28 cellular contexts compared by ENCODE assay signal in genomic region chr16:19751478-19751877, GRCh38. TPM values are rescaled to one million over a fixed set of nuclear protein-coding genes. Genes with fewer than 3 reads are reported as not detected.
DNase-seq lines count a peak whose midpoint lies in the region; ATAC-seq and TF ChIP-seq lines count a peak whose summit lies in the region.
"Had no signal": no experiment of that assay in that cellular context is flagged by ENCODE, and none has a peak within 500 bp of the region (broad histone marks: within the 10 kb centered on the region; RNA-seq: fewer than 3 reads in every experiment).

No MANE protein-coding gene starts in this region.

- H3K9me3 ChIP-seq in heart left ventricle (no peaks in the 10 kb centered on the region), body of pancreas (no peaks in the 10 kb centered on the region)
- H3K9me3 ChIP-seq: A549; BLaER1 treated with 17β-estradiol and CSF1 and Interleukin-3, amounts not matched to agents 10 nM and 100 nM had no signal

- H3K27ac Mint-ChIP-seq in nephron (peak overlapping the region; percentile 92 to 93 (median 93)), type B pancreatic cell (peak overlapping the region; percentile 64)
- H3K27ac Mint-ChIP-seq: CD4-positive, alpha-beta T cell; IgD-negative memory B cell had no signal

- H3K4me3 ChIP-seq in heart left ventricle (no peak overlapping the region), body of pancreas (no peak overlapping the region)
- H3K4me3 ChIP-seq: A549; BLaER1 treated with 17β-estradiol and CSF1 and Interleukin-3, amounts not matched to agents 10 nM and 100 nM had no signal

- peak overlapping the region in 1 of 3 experiments; percentile 42 for H3K4me3 Mint-ChIP-seq in nephron
- no peak overlapping the region for H3K4me3 Mint-ChIP-seq in type B pancreatic cell
- H3K4me3 Mint-ChIP-seq: CD4-positive, alpha-beta T cell had no signal

- intact Hi-C loops in heart left ventricle (cut with DNase I) (loop anchor here in 6 of 10 donors (5.0 to 10.0 kb wide), 6 partner anchors 34 to 133 kb away; partner anchors contain the start of genes IQCK (in 2 of the 6), KNOP1 (in 2 of the 6) and GPRC5B (in 1 of the 6)), left cardiac atrium (cut with DNase I) (no loop called here), body of pancreas (cut with DNase I) (no loop called here)

- ATAC-seq in heart left ventricle (no peak), left cardiac atrium (no peak), body of pancreas (no peak)
- ATAC-seq: A549, Panc1 had no signal

- TF ChIP-seq CTCF in heart left ventricle (IDR thresholded peaks at IDR 0.05) (no peak), body of pancreas (IDR thresholded peaks at IDR 0.05) (no peak), nephron (IDR thresholded peaks at IDR 0.05; ENCODE audit: unreplicated experiment in 3 of 3) (no peak), type B pancreatic cell (conservative IDR thresholded peaks at IDR 0.05) (no peak)

- H3K36me3 ChIP-seq in heart left ventricle (no peaks in the 10 kb centered on the region), body of pancreas (replicated peaks in 1 of 2; ENCODE audit: insufficient read depth in 1 of 2, low read depth in 2 of 2) (no peaks in the 10 kb centered on the region)
- H3K36me3 ChIP-seq: BLaER1 treated with 17β-estradiol and CSF1 and Interleukin-3, amounts not matched to agents 10 nM and 100 nM had no signal

- H3K4me1 Mint-ChIP-seq in nephron (peaks cover 69% of the 10 kb centered on the region), type B pancreatic cell (ENCODE audit: unreplicated experiment) (peaks cover 33% of the 10 kb centered on the region)
- H3K4me1 Mint-ChIP-seq: IgD-negative memory B cell had no signal

- peaks cover 0 to 83% (median 43%) of the 10 kb centered on the region in 12 donors for H3K4me1 ChIP-seq in heart left ventricle
- H3K4me1 ChIP-seq in body of pancreas = peaks cover 60% of the 10 kb centered on the region

- DNase-seq in heart left ventricle = no peak
- DNase-seq in left cardiac atrium = no peak
- no peak for DNase-seq in body of pancreas
- DNase-seq in type B pancreatic cell (ENCODE audit: extremely low spot score, unreplicated experiment) = no peak
- no peak for DNase-seq in DMS53 treated with DMSO at 0.1 percent for 48 hours (lab: John Stamatoyannopoulos, UW; ENCODE audit: unreplicated experiment)
- no peak for DNase-seq in stimulated activated CD4-positive, alpha-beta T cell treated with anti-CD3 and anti-CD28 coated beads, Interleukin-12 subunit alpha, Interleukin-12 subunit beta, amount 100 ng/mL, for 4 hours
- DNase-seq: AML-193; CD4-positive, alpha-beta T cell; DMS 273 treated with DMSO at 0.1 percent for 48 hours; DMS79 treated with DMSO at 0.1 percent for 48 hours; GF-D8; GOT3; HCEC 1CT; NCI-H1048; NCI-H1417; NCI-H1694; NCI-H2029 treated with DMSO at 0.1 percent for 48 hours; NCI-H446 treated with DMSO at 0.1 percent for 48 hours; NCI-H526; SHP77 had no signal

- H3K27ac ChIP-seq in heart left ventricle (peak overlapping the region in 8 of 12 donors; percentile 28 to 87 (median 53)), body of pancreas (peak overlapping the region in 3 of 4 donors; percentile 15 to 81 (median 62))
- H3K27ac ChIP-seq: A549; BLaER1 treated with 17β-estradiol and CSF1 and Interleukin-3, amounts not matched to agents 10 nM and 100 nM; HL-60; KMS-11; RWPE1 had no signal

- no peak for TF ChIP-seq POLR2A in heart left ventricle (IDR thresholded peaks at IDR 0.05)
- no peak for TF ChIP-seq POLR2A in body of pancreas (IDR thresholded peaks at IDR 0.05)

- H3K9me3 Mint-ChIP-seq in nephron (no peaks in the 10 kb centered on the region), type B pancreatic cell (no peaks in the 10 kb centered on the region)
- H3K9me3 Mint-ChIP-seq: CD4-positive, alpha-beta T cell; IgD-negative memory B cell had no signal

- no peaks in the 10 kb centered on the region for H3K27me3 ChIP-seq in heart left ventricle
- H3K27me3 ChIP-seq in body of pancreas = no peaks in the 10 kb centered on the region
- H3K27me3 ChIP-seq: BLaER1 treated with 17β-estradiol and CSF1 and Interleukin-3, amounts not matched to agents 10 nM and 100 nM had no signal

- H3K27me3 Mint-ChIP-seq in nephron (ENCODE audit: low read depth) = peaks cover 9% of the 10 kb centered on the region
- no peaks in the 10 kb centered on the region for H3K27me3 Mint-ChIP-seq in type B pancreatic cell
- H3K27me3 Mint-ChIP-seq: CD4-positive, alpha-beta T cell had no signal

- 74 to 78% (median 75%) methylated on average over 2 of the region's 2 CpGs for WGBS in heart left ventricle, 4 donors
- 73 to 82% methylated on average over 2 of the region's 2 CpGs for whole genome bisulfite sequencing in body of pancreas, 2 donors

- H3K36me3 Mint-ChIP-seq in nephron (ENCODE audit: low read depth) = no peaks in the 10 kb centered on the region
- H3K36me3 Mint-ChIP-seq in type B pancreatic cell = peaks cover 9% of the 10 kb centered on the region
- H3K36me3 Mint-ChIP-seq: IgD-negative memory B cell had no signal

RNA-seq across cellular contexts. Expression of gene IQCK, which starts 33.4 kb away (rescaled TPM):
- total RNA-seq in heart left ventricle = 10 to 100 TPM in 3 of 9 donors, 1 to 10 TPM in 6; 5.7 to 17.4 (median 9.0) TPM
- 1 to 10 TPM; 5.6 to 9.6 TPM for polyA plus RNA-seq in heart left ventricle
- total RNA-seq in left cardiac atrium = 1 to 10 TPM; 4.3 to 6.6 TPM
- total RNA-seq in body of pancreas = 10 to 100 TPM; 10.9 to 52.7 TPM
- 11.8 and 23.0 TPM in 2 replicates for total RNA-seq in type B pancreatic cell (ENCODE audit: low replicate concordance)

RNA-seq across cellular contexts. Expression of gene KNOP1, which starts 33.5 kb away (rescaled TPM):
- 10 to 100 TPM in 1 of 9 donors, 1 to 10 TPM in 8; 6.3 to 11.5 (median 7.9) TPM for total RNA-seq in heart left ventricle
- polyA plus RNA-seq in heart left ventricle = 10 to 100 TPM in 1 of 2 donors, 1 to 10 TPM in 1; 9.1 to 12.1 TPM
- 1 to 10 TPM; 8.5 to 9.1 TPM for total RNA-seq in left cardiac atrium
- 10 to 100 TPM in 1 of 2 donors, 1 to 10 TPM in 1; 8.6 to 12.2 TPM for total RNA-seq in body of pancreas
- total RNA-seq in type B pancreatic cell (ENCODE audit: low replicate concordance) = 44.1 and 54.9 TPM in 2 replicates

Comparison
In these comparisons a context has a peak if more than half of its experiments do, and no peak if none do; other contexts are left out.
1. intact Hi-C loops: an anchor here in heart left ventricle (5.0 to 10.0 kb wide); none called in left cardiac atrium and body of pancreas.